ENCODE assay signal across 19 cellular contexts in genomic region chr6:152122434-152122833, GRCh38.
DNase-seq lines count a peak whose midpoint lies in the region; ATAC-seq and TF ChIP-seq lines count a peak whose summit lies in the region.
"Had no signal": no experiment of that assay in that cellular context is flagged by ENCODE, and none has a peak within 500 bp of the region (broad histone marks: within the 10 kb centered on the region; RNA-seq: fewer than 3 reads in every experiment).

No MANE protein-coding gene starts in this region.

- H3K4me1 ChIP-seq in gastrocnemius medialis (peaks cover 31 to 35% of the 10 kb centered on the region in 2 donors), vagina (peaks cover 16% of the 10 kb centered on the region)
- H3K4me1 ChIP-seq: A549, BLaER1 had no signal

- H3K27me3 ChIP-seq in gastrocnemius medialis (no peaks in the 10 kb centered on the region), vagina (no peaks in the 10 kb centered on the region)
- H3K27me3 ChIP-seq: BLaER1 had no signal

- H3K36me3 Mint-ChIP-seq in activated T-cell treated with anti-CD3 and anti-CD28 coated beads, Interleukin-2, amount 50 U/mL, for 24 hours (ENCODE audit: low read depth) = peaks cover 79% of the 10 kb centered on the region
- H3K36me3 Mint-ChIP-seq in activated T-cell treated with anti-CD3 and anti-CD28 coated beads, Interleukin-2, amount 50 U/mL, for 72 hours (ENCODE audit: insufficient read depth in 2 of 2) = peaks cover 2 to 9% of the 10 kb centered on the region in 2 donors
- H3K36me3 Mint-ChIP-seq in activated T-helper 1 cell treated with anti-CD3 and anti-CD28 coated beads, Interleukin-12 subunit alpha, Interleukin-12 subunit beta, Interleukin-2, Interleukin-4 antibody, amounts not matched to agents 30 ng/mL and 10 ng/mL and 1 ng/mL, durations not matched to agents 14 hours and 24 hours and 36 hours (ENCODE audit: low read depth) = peaks cover 34% of the 10 kb centered on the region
- H3K36me3 Mint-ChIP-seq in T-helper 17 cell (ENCODE audit: low read depth) = peaks cover 11% of the 10 kb centered on the region

- H3K4me1 Mint-ChIP-seq in activated T-cell treated with anti-CD3 and anti-CD28 coated beads, Interleukin-2, amount 50 U/mL, for 24 hours (ENCODE audit: low read depth) = peaks cover 9% of the 10 kb centered on the region
- no peaks in the 10 kb centered on the region for H3K4me1 Mint-ChIP-seq in activated T-cell treated with anti-CD3 and anti-CD28 coated beads, Interleukin-2, amount 50 U/mL, for 72 hours (ENCODE audit: low read depth)
- H3K4me1 Mint-ChIP-seq in activated T-helper 1 cell treated with anti-CD3 and anti-CD28 coated beads, Interleukin-12 subunit alpha, Interleukin-12 subunit beta, Interleukin-2, Interleukin-4 antibody, amounts not matched to agents 30 ng/mL and 10 ng/mL and 1 ng/mL, durations not matched to agents 14 hours and 24 hours and 36 hours (ENCODE audit: low read depth) = peaks cover 8% of the 10 kb centered on the region
- peaks cover 2% of the 10 kb centered on the region for H3K4me1 Mint-ChIP-seq in T-helper 17 cell
- H3K4me1 Mint-ChIP-seq: CD14-positive monocyte, GM23338 had no signal

- in situ Hi-C loops in gastrocnemius medialis (cut with MboI; ENCODE audit: low sequenced_read_pairs in 4 of 4) = loop anchor here (5.0 to 10.0 kb wide), 3 partner anchors 355 to 438 kb away; no protein-coding TSS in a partner anchor

- no peaks in the 10 kb centered on the region for H3K27me3 Mint-ChIP-seq in activated T-cell treated with anti-CD3 and anti-CD28 coated beads, Interleukin-2, amount 50 U/mL, for 24 hours
- no peaks in the 10 kb centered on the region for H3K27me3 Mint-ChIP-seq in activated T-cell treated with anti-CD3 and anti-CD28 coated beads, Interleukin-2, amount 50 U/mL, for 72 hours (ENCODE audit: low read depth)
- no peaks in the 10 kb centered on the region for H3K27me3 Mint-ChIP-seq in activated T-helper 1 cell treated with anti-CD3 and anti-CD28 coated beads, Interleukin-12 subunit alpha, Interleukin-12 subunit beta, Interleukin-2, Interleukin-4 antibody, amounts not matched to agents 30 ng/mL and 10 ng/mL and 1 ng/mL, durations not matched to agents 14 hours and 24 hours and 36 hours (ENCODE audit: insufficient read depth)
- H3K27me3 Mint-ChIP-seq in T-helper 17 cell = no peaks in the 10 kb centered on the region
- H3K27me3 Mint-ChIP-seq: CD4-positive, alpha-beta memory T cell had no signal

- no peak overlapping the region for H3K4me3 Mint-ChIP-seq in activated T-cell treated with anti-CD3 and anti-CD28 coated beads, Interleukin-2, amount 50 U/mL, for 24 hours
- H3K4me3 Mint-ChIP-seq in activated T-cell treated with anti-CD3 and anti-CD28 coated beads, Interleukin-2, amount 50 U/mL, for 72 hours = no peak overlapping the region
- H3K4me3 Mint-ChIP-seq in activated T-helper 1 cell treated with anti-CD3 and anti-CD28 coated beads, Interleukin-12 subunit alpha, Interleukin-12 subunit beta, Interleukin-2, Interleukin-4 antibody, amounts not matched to agents 30 ng/mL and 10 ng/mL and 1 ng/mL, durations not matched to agents 14 hours and 24 hours and 36 hours = no peak overlapping the region
- no peak overlapping the region for H3K4me3 Mint-ChIP-seq in T-helper 17 cell
- H3K4me3 Mint-ChIP-seq: CD14-positive monocyte; CD4-positive, alpha-beta memory T cell; GM23338 had no signal

- H3K9me3 ChIP-seq in gastrocnemius medialis (no peaks in the 10 kb centered on the region), T-helper 17 cell (ENCODE audit: control insufficient read depth, low read length, poor library complexity, severe bottlenecking) (no peaks in the 10 kb centered on the region), vagina (no peaks in the 10 kb centered on the region)
- H3K9me3 ChIP-seq: A549, BLaER1 had no signal

- intact Hi-C loops in activated T-helper 1 cell treated with anti-CD3 and anti-CD28 coated beads, Interleukin-12 subunit alpha, Interleukin-12 subunit beta, Interleukin-2, Interleukin-4 antibody, amounts not matched to agents 30 ng/mL and 10 ng/mL and 1 ng/mL, durations not matched to agents 14 hours and 24 hours and 36 hours (cut with micrococcal nuclease) = loop anchor here (5.0 kb wide), 1 partner anchor 145 kb away; no protein-coding TSS in a partner anchor
- intact Hi-C loops in gastrocnemius medialis (cut with DNase I; ENCODE audit: low total_unique reads) (loop anchor here (5.0 kb wide), 1 partner anchor 145 kb away; no protein-coding TSS in a partner anchor), vagina (cut with DNase I) (loop anchor here (5.0 to 10.0 kb wide), 2 partner anchors 358 to 430 kb away; no protein-coding TSS in a partner anchor)

- H3K27ac ChIP-seq in gastrocnemius medialis = peak overlapping the region in 3 of 4 donors; percentile 26 to 67 (median 42)
- no peak overlapping the region for H3K27ac ChIP-seq in vagina
- H3K27ac ChIP-seq: 22Rv1, A549, BLaER1, HL-60 had no signal

- peak overlapping the region; percentile 2 for H3K27ac Mint-ChIP-seq in activated T-cell treated with anti-CD3 and anti-CD28 coated beads, Interleukin-2, amount 50 U/mL, for 24 hours
- H3K27ac Mint-ChIP-seq in activated T-cell treated with anti-CD3 and anti-CD28 coated beads, Interleukin-2, amount 50 U/mL, for 72 hours = no peak overlapping the region
- H3K27ac Mint-ChIP-seq in activated T-helper 1 cell treated with anti-CD3 and anti-CD28 coated beads, Interleukin-12 subunit alpha, Interleukin-12 subunit beta, Interleukin-2, Interleukin-4 antibody, amounts not matched to agents 30 ng/mL and 10 ng/mL and 1 ng/mL, durations not matched to agents 14 hours and 24 hours and 36 hours = peak overlapping the region; percentile 29
- no peak overlapping the region for H3K27ac Mint-ChIP-seq in T-helper 17 cell
- H3K27ac Mint-ChIP-seq: CD14-positive monocyte, GM23338 had no signal

- no peak for ATAC-seq in activated T-cell treated with anti-CD3 and anti-CD28 coated beads, Interleukin-2, amount 50 U/mL, for 72 hours (replicated peaks in 1 of 2)
- ATAC-seq in gastrocnemius medialis (no peak), T-helper 17 cell (no peak)
- ATAC-seq: A549, GM23338 had no signal

- no peak for DNase-seq in activated T-cell treated with anti-CD3 and anti-CD28 coated beads, Interleukin-2, amount 50 U/mL, for 24 hours
- no peak for DNase-seq in activated T-cell treated with anti-CD3 and anti-CD28 coated beads, Interleukin-2, amount 50 U/mL, for 72 hours
- no peak for DNase-seq in activated T-helper 1 cell treated with anti-CD3 and anti-CD28 coated beads, Interleukin-12 subunit alpha, Interleukin-12 subunit beta, Interleukin-2, Interleukin-4 antibody, amounts not matched to agents 30 ng/mL and 10 ng/mL and 1 ng/mL, durations not matched to agents 14 hours and 24 hours and 36 hours (ENCODE audit: low spot score)
- DNase-seq in gastrocnemius medialis (no peak), NCI-H2171 (lab: John Stamatoyannopoulos, UW) (no peak), T-helper 17 cell (no peak), vagina (ENCODE audit: extremely low spot score in 2 of 2) (no peak)
- DNase-seq: AML-193; Calu3; CD4-positive, alpha-beta memory T cell; DMS79 treated with DMSO at 0.1 percent for 48 hours; GF-D8; HCEC 1CT had no signal

- TF ChIP-seq POLR2A in gastrocnemius medialis (IDR thresholded peaks at IDR 0.05) (no peak), vagina (IDR thresholded peaks at IDR 0.05) (no peak)

- H3K4me3 ChIP-seq in gastrocnemius medialis (no peak overlapping the region), vagina (no peak overlapping the region)
- H3K4me3 ChIP-seq: A549, BLaER1, GM23338 had no signal

- TF ChIP-seq CTCF in gastrocnemius medialis (IDR thresholded peaks at IDR 0.05 in 4 of 5, conservative IDR thresholded peaks at IDR 0.05 in 1 of 5) = no peak
- no peak for TF ChIP-seq CTCF in vagina (IDR thresholded peaks at IDR 0.05)

- H3K36me3 ChIP-seq in gastrocnemius medialis = peaks cover 0 to 27% of the 10 kb centered on the region in 2 donors
- H3K36me3 ChIP-seq in vagina = peaks cover 0 to 6% of the 10 kb centered on the region in 2 donors

- H3K9me3 Mint-ChIP-seq in activated T-cell treated with anti-CD3 and anti-CD28 coated beads, Interleukin-2, amount 50 U/mL, for 24 hours = peaks cover 2% of the 10 kb centered on the region
- peaks cover 0 to 3% of the 10 kb centered on the region in 2 donors for H3K9me3 Mint-ChIP-seq in activated T-cell treated with anti-CD3 and anti-CD28 coated beads, Interleukin-2, amount 50 U/mL, for 72 hours
- H3K9me3 Mint-ChIP-seq in activated T-helper 1 cell treated with anti-CD3 and anti-CD28 coated beads, Interleukin-12 subunit alpha, Interleukin-12 subunit beta, Interleukin-2, Interleukin-4 antibody, amounts not matched to agents 30 ng/mL and 10 ng/mL and 1 ng/mL, durations not matched to agents 14 hours and 24 hours and 36 hours = no peaks in the 10 kb centered on the region
- H3K9me3 Mint-ChIP-seq: GM23338 had no signal

Comparison
In these comparisons a context has a peak if more than half of its experiments do, and no peak if none do; other contexts are left out.
1. H3K27ac Mint-ChIP-seq: peak in activated T-cell treated with anti-CD3 and anti-CD28 coated beads, Interleukin-2, amount 50 U/mL, for 24 hours (single experiment) and activated T-helper 1 cell treated with anti-CD3 and anti-CD28 coated beads, Interleukin-12 subunit alpha, Interleukin-12 subunit beta, Interleukin-2, Interleukin-4 antibody, amounts not matched to agents 30 ng/mL and 10 ng/mL and 1 ng/mL, durations not matched to agents 14 hours and 24 hours and 36 hours (single experiment); none in activated T-cell treated with anti-CD3 and anti-CD28 coated beads, Interleukin-2, amount 50 U/mL, for 72 hours (single experiment) and T-helper 17 cell (single experiment).